9 cellular contexts compared by ENCODE assay signal in genomic region chr12:67068204-67068731, GRCh38.
A peak's percentile ranks its signal among the peaks of the same experiment; 100 is the strongest.
DNase-seq lines count a peak whose midpoint lies in the region; ATAC-seq, FAIRE-seq and TF ChIP-seq lines count a peak whose summit lies in the region.
"Had no signal": no experiment of that assay in that cellular context is flagged by ENCODE, and none has a peak within 500 bp of the region (broad histone marks: within the 10 kb centered on the region; RNA-seq: fewer than 3 reads in every experiment).

No MANE protein-coding gene starts in this region.

- FAIRE-seq in GM19239 (lab: Jason Lieb, UNC), result no peak
- FAIRE-seq: A204.1 had no signal

- BruUV-seq in PC-9 (replicated peaks; lab: Mats Ljungman, UMichigan), result no TSS peak

- H3K27ac ChIP-seq in PC-9 (peak overlapping the region; percentile 4), dorsolateral prefrontal cortex (peak overlapping the region in 1 of 59 donors; percentile 18)

- no peaks in the 10 kb centered on the region for H3K36me3 ChIP-seq in PC-9 (ENCODE audit: low read depth)

- H3K27me3 Mint-ChIP-seq in naive B cell, result peaks cover 50 to 69% (median 53%) of the 10 kb centered on the region in 3 donors

- no peaks in the 10 kb centered on the region for H3K36me3 Mint-ChIP-seq in naive B cell

- TF ChIP-seq CTCF in PC-9 (conservative IDR thresholded peaks at IDR 0.05) (no peak), dorsolateral prefrontal cortex (IDR thresholded peaks at IDR 0.05 in 54 of 56, conservative IDR thresholded peaks at IDR 0.05 in 2 of 56; ENCODE audit: low read depth in 1 of 56, partially characterized antibody in 56 of 56) (peak in 2 of 56 donors; percentile 8 to 16)

- peak overlapping the region; percentile 95 for H3K4me2 ChIP-seq in PC-9

- peak overlapping the region; percentile 91 for H2AFZ ChIP-seq in PC-9

- peaks cover 15 to 28% (median 20%) of the 10 kb centered on the region in 3 donors for H3K4me1 Mint-ChIP-seq in naive B cell

- H3K4me3 Mint-ChIP-seq in naive B cell, result peak overlapping the region; percentile 72 to 95 (median 87)

- no peaks in the 10 kb centered on the region for H4K20me1 ChIP-seq in PC-9 (ENCODE audit: insufficient read depth)

- H3F3A ChIP-seq in PC-9 (ENCODE audit: insufficient read depth, low read depth), result 0 out of 2 replicates have a peak, but pooled peaks cover 5% of the 10 kb centered on the region

- intact Hi-C loops in PC-9 (cut with micrococcal nuclease; ENCODE audit: unreplicated experiment), result loop anchor here (5.0 to 10.0 kb wide), 6 partner anchors 41 to 373 kb away; partner anchors contain the start of gene CAND1
- intact Hi-C loops in dorsolateral prefrontal cortex (cut with DNase I), result no loop called here

- CTCF ChIA-PET in PC-9 (lab: Charles Lee), result interaction anchor here (0.6 to 0.7 kb wide), 3 partner anchors 21 to 263 kb away, joined by 4 to 12 read pairs (median 7); no protein-coding TSS in a partner anchor

- peaks cover 0 to 5% (median 0%) of the 10 kb centered on the region in 7 donors for H3K9me3 Mint-ChIP-seq in naive B cell

- H3K4me1 ChIP-seq in PC-9 (replicated peaks; ENCODE audit: insufficient read depth), result peaks cover 27% of the 10 kb centered on the region

- H3K9me3 ChIP-seq in PC-9 (ENCODE audit: insufficient read depth, low read depth), result no peaks in the 10 kb centered on the region

- DNase-seq in DMS153 (lab: John Stamatoyannopoulos, UW) (peak; percentile 17), DMS153 treated with DMSO at 0.1 percent for 48 hours (lab: John Stamatoyannopoulos, UW; ENCODE audit: unreplicated experiment) (no peak), PC-9 (peak in 1 of 2 experiments; percentile 29), dorsolateral prefrontal cortex (no peak), naive B cell (no peak), NCI-H2081 (lab: John Stamatoyannopoulos, UW) (no peak), GM19239 (ENCODE audit: insufficient read length, low spot score) (no peak), SW480 (ENCODE audit: low spot score) (no peak)

- peaks cover 30% of the 10 kb centered on the region for H3K79me2 ChIP-seq in PC-9 (ENCODE audit: low read depth)

- H3K4me3 ChIP-seq in PC-9 (peak overlapping the region; percentile 76), dorsolateral prefrontal cortex (peak overlapping the region in 57 of 59 donors; percentile 38 to 75 (median 60))

- H3K9me2 ChIP-seq in PC-9 (ENCODE audit: insufficient read depth), result no peaks in the 10 kb centered on the region

- H3K27me3 ChIP-seq in PC-9 (ENCODE audit: insufficient read depth, low read depth) (no peaks in the 10 kb centered on the region), dorsolateral prefrontal cortex (peaks cover 0 to 45% (median 0%) of the 10 kb centered on the region in 45 donors)

- POLR2A ChIA-PET in PC-9 (lab: Charles Lee; ENCODE audit: unreplicated experiment), result interaction anchor here (0.7 to 1.0 kb wide), 2 partner anchors 244 to 1297 kb away, joined by 4 to 6 read pairs; no protein-coding TSS in a partner anchor

- peak in 1 of 2 donors; percentile 22 for ATAC-seq in naive B cell (ENCODE audit: low read depth in 2 of 2)

- H3K27ac Mint-ChIP-seq in naive B cell, result peak overlapping the region in 1 of 6 donors; percentile 73
